Comparison of ENCODE assay signal across 22 cellular contexts in genomic region chr4:153008578-153009199, GRCh38.
DNase-seq lines count a peak whose midpoint lies in the region; ATAC-seq, FAIRE-seq and TF ChIP-seq lines count a peak whose summit lies in the region.
"Had no signal": no experiment of that assay in that cellular context is flagged by ENCODE, and none has a peak within 500 bp of the region (broad histone marks: within the 10 kb centered on the region; RNA-seq: fewer than 3 reads in every experiment).

No MANE protein-coding gene starts in this region.

- H3K4me2 ChIP-seq in GM12878 (ENCODE audit: control insufficient read depth, insufficient read depth): no peak overlapping the region; the same call in 1 of the 2 replicates
- H3K4me2 ChIP-seq: SK-N-SH, smooth muscle cell had no signal

- TF ChIP-seq CTCF in GM12878 (IDR thresholded peaks at IDR 0.05 in 2 of 3, conservative IDR thresholded peaks at IDR 0.05 in 1 of 3; ENCODE audit: control insufficient read depth in 2 of 3, extremely low read depth in 1 of 3, insufficient read depth in 1 of 3, low read depth in 3 of 3, low read length in 3 of 3) (no peak), thyroid gland (IDR thresholded peaks at IDR 0.05) (no peak)

- DNase-seq in GM12878 (ENCODE audit: low read depth, low spot score) (peak; percentile 28), thyroid gland (no peak), Right ventricle myocardium inferior (ENCODE audit: missing footprints) (no peak)
- DNase-seq in activated T-helper 1 cell treated with anti-CD3 and anti-CD28 coated beads, Interleukin-12 subunit alpha, Interleukin-12 subunit beta, Interleukin-2, Interleukin-4 antibody, amounts not matched to agents 30 ng/mL and 10 ng/mL and 1 ng/mL, durations not matched to agents 14 hours and 24 hours and 36 hours (ENCODE audit: low spot score): no peak
- no peak for DNase-seq in activated CD4-positive, alpha-beta memory T cell treated with anti-CD3 and anti-CD28 coated beads for 36 hours
- DNase-seq: activated T-cell treated with anti-CD3 and anti-CD28 coated beads, Interleukin-2, amount 50 U/mL, for 48 hours; BE2C; effector memory CD4-positive, alpha-beta T cell; left ventricle myocardium inferior; NCI-H1436 treated with DMSO at 0.1 percent for 48 hours; NCI-H82; SK-N-SH had no signal

- H3K9ac ChIP-seq in GM12878 (ENCODE audit: control insufficient read depth, insufficient read depth, low read length): no peak overlapping the region
- H3K9ac ChIP-seq: SK-N-SH had no signal

- no peak overlapping the region for H3K4me3 Mint-ChIP-seq in activated T-helper 1 cell treated with anti-CD3 and anti-CD28 coated beads, Interleukin-12 subunit alpha, Interleukin-12 subunit beta, Interleukin-2, Interleukin-4 antibody, amounts not matched to agents 30 ng/mL and 10 ng/mL and 1 ng/mL, durations not matched to agents 14 hours and 24 hours and 36 hours
- no peak overlapping the region for H3K4me3 Mint-ChIP-seq in activated CD4-positive, alpha-beta memory T cell treated with anti-CD3 and anti-CD28 coated beads for 36 hours
- H3K4me3 Mint-ChIP-seq: neural crest cell had no signal

- WGBS in GM12878 (ENCODE audit: insufficient coverage, insufficient replicate concordance, low lambda C conversion rate, missing lambda C conversion rate): 25% methylated on average over 15 of the region's 15 CpGs
- 81 to 87% methylated on average over 15 of the region's 15 CpGs for WGBS in thyroid gland, 2 donors

- CTCF ChIA-PET in GM12878 (lab: Yijun Ruan, JAX): interaction anchor here (1.3 kb wide), 1 partner anchor 160 kb away, joined by 5 read pairs; no protein-coding TSS in a partner anchor
- CTCF ChIA-PET in activated CD4-positive, alpha-beta memory T cell treated with anti-CD3 and anti-CD28 coated beads for 36 hours (lab: Charles Lee): no interaction called here

- peaks cover 2% of the 10 kb centered on the region for H3K27me3 Mint-ChIP-seq in activated T-helper 1 cell treated with anti-CD3 and anti-CD28 coated beads, Interleukin-12 subunit alpha, Interleukin-12 subunit beta, Interleukin-2, Interleukin-4 antibody, amounts not matched to agents 30 ng/mL and 10 ng/mL and 1 ng/mL, durations not matched to agents 14 hours and 24 hours and 36 hours (ENCODE audit: insufficient read depth)
- H3K27me3 Mint-ChIP-seq in activated CD4-positive, alpha-beta memory T cell treated with anti-CD3 and anti-CD28 coated beads for 36 hours: peaks cover 1% of the 10 kb centered on the region

- in situ Hi-C loops in GM12878 (cut with MboI): no loop called here

- H3K27ac Mint-ChIP-seq in activated T-helper 1 cell treated with anti-CD3 and anti-CD28 coated beads, Interleukin-12 subunit alpha, Interleukin-12 subunit beta, Interleukin-2, Interleukin-4 antibody, amounts not matched to agents 30 ng/mL and 10 ng/mL and 1 ng/mL, durations not matched to agents 14 hours and 24 hours and 36 hours: no peak overlapping the region
- no peak overlapping the region for H3K27ac Mint-ChIP-seq in activated CD4-positive, alpha-beta memory T cell treated with anti-CD3 and anti-CD28 coated beads for 36 hours

- ATAC-seq in GM18520 (IDR thresholded peaks at IDR 0.05; ENCODE audit: unreplicated experiment) (peak; percentile 56), GM21390 (IDR thresholded peaks at IDR 0.05; ENCODE audit: unreplicated experiment) (peak; percentile 84), HG03039 (IDR thresholded peaks at IDR 0.05; ENCODE audit: unreplicated experiment) (peak; percentile 44), GM12878 (peak; percentile 76), Right ventricle myocardium inferior (no peak)
- ATAC-seq: activated CD4-positive, CD25-positive, alpha-beta regulatory T cell treated with anti-CD3 and anti-CD28 coated beads, Interleukin-2, amount 50 U/mL, for 24 hours had no signal

- H3K27ac ChIP-seq in GM12878 (ENCODE audit: control insufficient read depth, insufficient read depth): no peak overlapping the region
- H3K27ac ChIP-seq in thyroid gland: no peak overlapping the region
- H3K27ac ChIP-seq: left ventricle myocardium inferior had no signal

- H3K36me3 Mint-ChIP-seq in activated T-helper 1 cell treated with anti-CD3 and anti-CD28 coated beads, Interleukin-12 subunit alpha, Interleukin-12 subunit beta, Interleukin-2, Interleukin-4 antibody, amounts not matched to agents 30 ng/mL and 10 ng/mL and 1 ng/mL, durations not matched to agents 14 hours and 24 hours and 36 hours (ENCODE audit: low read depth): no peaks in the 10 kb centered on the region
- H3K36me3 Mint-ChIP-seq in activated CD4-positive, alpha-beta memory T cell treated with anti-CD3 and anti-CD28 coated beads for 36 hours: no peaks in the 10 kb centered on the region

- no peaks in the 10 kb centered on the region for H3K79me2 ChIP-seq in GM12878 (ENCODE audit: control insufficient read depth, insufficient read depth, low read length)

- H4K20me1 ChIP-seq in GM12878 (ENCODE audit: control insufficient read depth, insufficient read depth): no peaks in the 10 kb centered on the region

- H2AFZ ChIP-seq in GM12878 (ENCODE audit: control insufficient read depth, low read depth, low read length): no peak overlapping the region

- no peaks in the 10 kb centered on the region for H3K9me3 Mint-ChIP-seq in activated T-helper 1 cell treated with anti-CD3 and anti-CD28 coated beads, Interleukin-12 subunit alpha, Interleukin-12 subunit beta, Interleukin-2, Interleukin-4 antibody, amounts not matched to agents 30 ng/mL and 10 ng/mL and 1 ng/mL, durations not matched to agents 14 hours and 24 hours and 36 hours
- H3K9me3 Mint-ChIP-seq in activated CD4-positive, alpha-beta memory T cell treated with anti-CD3 and anti-CD28 coated beads for 36 hours: no peaks in the 10 kb centered on the region
- H3K9me3 Mint-ChIP-seq: neural crest cell had no signal

- intact Hi-C loops in GM12878 (cut with micrococcal nuclease; ENCODE audit: unreplicated experiment): no loop called here
- intact Hi-C loops in thyroid gland (cut with DNase I): no loop called here
- intact Hi-C loops in Right ventricle myocardium inferior (cut with DNase I): no loop called here
- intact Hi-C loops in activated T-helper 1 cell treated with anti-CD3 and anti-CD28 coated beads, Interleukin-12 subunit alpha, Interleukin-12 subunit beta, Interleukin-2, Interleukin-4 antibody, amounts not matched to agents 30 ng/mL and 10 ng/mL and 1 ng/mL, durations not matched to agents 14 hours and 24 hours and 36 hours (cut with micrococcal nuclease): no loop called here
- intact Hi-C loops in activated CD4-positive, alpha-beta memory T cell treated with anti-CD3 and anti-CD28 coated beads for 36 hours (cut with micrococcal nuclease): no loop called here

- SMC1A ChIA-PET in GM12878 (lab: Charles Lee; ENCODE audit: uncharacterized antibody, unreplicated experiment): interaction anchor here (1.7 kb wide), 1 partner anchor 73 kb away, joined by 4 read pairs; no protein-coding TSS in a partner anchor

- no peak overlapping the region for H3K4me3 ChIP-seq in GM12878
- H3K4me3 ChIP-seq in thyroid gland (replicated peaks in 1 of 3): no peak overlapping the region
- H3K4me3 ChIP-seq: left ventricle myocardium inferior, smooth muscle cell had no signal

- POLR2A ChIA-PET in GM12878 (lab: Charles Lee): no interaction called here
- POLR2A ChIA-PET in activated CD4-positive, alpha-beta memory T cell treated with anti-CD3 and anti-CD28 coated beads for 36 hours (lab: Charles Lee): no interaction called here

- TF ChIP-seq POLR2A in GM12878 (IDR thresholded peaks at IDR 0.05; ENCODE audit: low read depth, low read length) (no peak), thyroid gland (IDR thresholded peaks at IDR 0.05) (no peak)

- TF ChIP-seq RAD21 in GM12878 (IDR thresholded peaks at IDR 0.05; ENCODE audit: insufficient read depth, low read depth, low read length): no peak

- H3K36me3 ChIP-seq in GM12878 (ENCODE audit: control insufficient read depth in 2 of 2, insufficient read depth in 2 of 2, low read length in 1 of 2): no peaks in the 10 kb centered on the region
- no peaks in the 10 kb centered on the region for H3K36me3 ChIP-seq in thyroid gland
- H3K36me3 ChIP-seq: BE2C, left ventricle myocardium inferior had no signal

- H3K4me1 ChIP-seq in GM12878 (ENCODE audit: control insufficient read depth, insufficient read depth, low read length): peaks cover 4% of the 10 kb centered on the region; the same call in 1 of the 2 replicates
- no peaks in the 10 kb centered on the region for H3K4me1 ChIP-seq in thyroid gland
- H3K4me1 ChIP-seq: BE2C, left ventricle myocardium inferior had no signal

- TF ChIP-seq EP300 in GM12878 (IDR thresholded peaks at IDR 0.05; ENCODE audit: borderline replicate concordance in 1 of 2, control insufficient read depth in 1 of 2, low read depth in 2 of 2, low read length in 2 of 2): peak in 1 of 2 experiments; percentile 8; a peak in 1 of 4 replicates

- no peaks in the 10 kb centered on the region for H3K4me1 Mint-ChIP-seq in activated T-helper 1 cell treated with anti-CD3 and anti-CD28 coated beads, Interleukin-12 subunit alpha, Interleukin-12 subunit beta, Interleukin-2, Interleukin-4 antibody, amounts not matched to agents 30 ng/mL and 10 ng/mL and 1 ng/mL, durations not matched to agents 14 hours and 24 hours and 36 hours (ENCODE audit: low read depth)
- no peaks in the 10 kb centered on the region for H3K4me1 Mint-ChIP-seq in activated CD4-positive, alpha-beta memory T cell treated with anti-CD3 and anti-CD28 coated beads for 36 hours (ENCODE audit: low read depth)

- no TSS peak for BruUV-seq in GM12878 (replicated peaks; lab: Mats Ljungman, UMichigan)

- RAD21 ChIA-PET in GM12878 (lab: Charles Lee; ENCODE audit: unreplicated experiment): no interaction called here

- peak; percentile 27 for FAIRE-seq in GM12878 (lab: Jason Lieb, UNC)
- FAIRE-seq: astrocyte, G401.6, H54, HTR-8/SVneo had no signal

- H3K27me3 ChIP-seq in GM12878 (replicated peaks in 1 of 2; ENCODE audit: control insufficient read depth in 2 of 2, insufficient read depth in 2 of 2, low read length in 1 of 2) (no peaks in the 10 kb centered on the region), thyroid gland (no peaks in the 10 kb centered on the region)
- H3K27me3 ChIP-seq: BE2C had no signal

- H3K9me3 ChIP-seq in GM12878 (replicated peaks; ENCODE audit: control insufficient read depth, insufficient read depth, low read length) (no peaks in the 10 kb centered on the region; the same call in 2 of the 3 replicates), thyroid gland (no peaks in the 10 kb centered on the region)
- H3K9me3 ChIP-seq: BE2C, left ventricle myocardium inferior, SK-N-SH had no signal

TF ChIP-seq in GM12878, 131 proteins besides CTCF, POLR2A, EP300 and RAD21 (continues in another document):
- no peak for TF ChIP-seq TAF1 (IDR thresholded peaks at IDR 0.05; ENCODE audit: borderline replicate concordance, low read depth, low read length)
- TF ChIP-seq NFIC (IDR thresholded peaks at IDR 0.05; ENCODE audit: low read depth, low read length): no peak
- TF ChIP-seq MTA3 (IDR thresholded peaks at IDR 0.05; ENCODE audit: borderline replicate concordance, low read length): no peak
- TF ChIP-seq CHD2 (IDR thresholded peaks at IDR 0.05; ENCODE audit: borderline replicate concordance, low read depth, low read length): no peak
